18 cellular contexts compared by ENCODE assay signal in genomic region chr7:139989366-139990141, GRCh38.
"Had no signal": no experiment of that assay in that cellular context is flagged by ENCODE, and none has a peak within 500 bp of the region (broad histone marks: within the 10 kb centered on the region; RNA-seq: fewer than 3 reads in every experiment).

No MANE protein-coding gene starts in this region.

- H3K4me2 ChIP-seq: smooth muscle cell had no signal

- H3K36me3 ChIP-seq: breast epithelium, gastroesophageal sphincter, right lobe of liver, suprapubic skin, upper lobe of left lung had no signal

- H3K4me3 Mint-ChIP-seq: activated CD8-positive, alpha-beta T cell treated with anti-CD3 and anti-CD28 coated beads, Interleukin-2, amount 10 ng/mL, durations not matched to agents 7 days and 5 days; stimulated activated naive CD8-positive, alpha-beta T cell treated with anti-CD3 and anti-CD28 coated beads, Interleukin-15, Interleukin-2, amounts not matched to agents 100 ng/mL and 50 ng/mL, for 24 hours had no signal

- H3K9me3 Mint-ChIP-seq: naive B cell; stimulated activated naive CD8-positive, alpha-beta T cell treated with anti-CD3 and anti-CD28 coated beads, Interleukin-15, Interleukin-2, amounts not matched to agents 100 ng/mL and 50 ng/mL, for 24 hours had no signal

- H3K36me3 Mint-ChIP-seq: naive B cell had no signal

- H3K27ac ChIP-seq: breast epithelium, gastroesophageal sphincter, right lobe of liver, suprapubic skin, upper lobe of left lung had no signal

- H3K27ac Mint-ChIP-seq: activated CD8-positive, alpha-beta T cell treated with anti-CD3 and anti-CD28 coated beads, Interleukin-2, amount 10 ng/mL, durations not matched to agents 7 days and 5 days; stimulated activated naive CD8-positive, alpha-beta T cell treated with anti-CD3 and anti-CD28 coated beads, Interleukin-15, Interleukin-2, amounts not matched to agents 100 ng/mL and 50 ng/mL, for 24 hours had no signal

- H3K27me3 ChIP-seq: breast epithelium, gastroesophageal sphincter, right lobe of liver, suprapubic skin, upper lobe of left lung had no signal

- FAIRE-seq: endometrium had no signal

- ATAC-seq: activated CD8-positive, alpha-beta T cell treated with anti-CD3 and anti-CD28 coated beads, Interleukin-2, amount 10 ng/mL, durations not matched to agents 7 days and 5 days; gastroesophageal sphincter; right lobe of liver had no signal

- H3K27me3 Mint-ChIP-seq: stimulated activated naive CD8-positive, alpha-beta T cell treated with anti-CD3 and anti-CD28 coated beads, Interleukin-15, Interleukin-2, amounts not matched to agents 100 ng/mL and 50 ng/mL, for 24 hours had no signal

- DNase-seq: activated CD4-positive, alpha-beta T cell treated with anti-CD3 and anti-CD28 coated beads for 4 hours; activated CD8-positive, alpha-beta T cell treated with anti-CD3 and anti-CD28 coated beads, Interleukin-2, amount 10 ng/mL, durations not matched to agents 7 days and 5 days; anterior cingulate cortex; islet precursor cell; naive B cell; occipital lobe; right lobe of liver; stimulated activated CD4-positive, alpha-beta T cell treated with anti-CD3 and anti-CD28 coated beads, Interleukin-4, amount 100 ng/mL, for 4 hours; stimulated activated CD8-positive, alpha-beta memory T cell treated with anti-CD3 and anti-CD28 coated beads, Interleukin-4, amount 100 ng/mL, for 48 hours; T-helper 2 cell had no signal

- H3K4me3 ChIP-seq: breast epithelium, gastroesophageal sphincter, lung, right lobe of liver, smooth muscle cell, suprapubic skin, upper lobe of left lung had no signal

- H3K4me1 ChIP-seq: breast epithelium, gastroesophageal sphincter, right lobe of liver, suprapubic skin had no signal

- H3K9me3 ChIP-seq: breast epithelium, gastroesophageal sphincter, right lobe of liver, suprapubic skin, upper lobe of left lung had no signal
